ENCODE assay signal across 9 cellular contexts in the genomic region with DNA sequence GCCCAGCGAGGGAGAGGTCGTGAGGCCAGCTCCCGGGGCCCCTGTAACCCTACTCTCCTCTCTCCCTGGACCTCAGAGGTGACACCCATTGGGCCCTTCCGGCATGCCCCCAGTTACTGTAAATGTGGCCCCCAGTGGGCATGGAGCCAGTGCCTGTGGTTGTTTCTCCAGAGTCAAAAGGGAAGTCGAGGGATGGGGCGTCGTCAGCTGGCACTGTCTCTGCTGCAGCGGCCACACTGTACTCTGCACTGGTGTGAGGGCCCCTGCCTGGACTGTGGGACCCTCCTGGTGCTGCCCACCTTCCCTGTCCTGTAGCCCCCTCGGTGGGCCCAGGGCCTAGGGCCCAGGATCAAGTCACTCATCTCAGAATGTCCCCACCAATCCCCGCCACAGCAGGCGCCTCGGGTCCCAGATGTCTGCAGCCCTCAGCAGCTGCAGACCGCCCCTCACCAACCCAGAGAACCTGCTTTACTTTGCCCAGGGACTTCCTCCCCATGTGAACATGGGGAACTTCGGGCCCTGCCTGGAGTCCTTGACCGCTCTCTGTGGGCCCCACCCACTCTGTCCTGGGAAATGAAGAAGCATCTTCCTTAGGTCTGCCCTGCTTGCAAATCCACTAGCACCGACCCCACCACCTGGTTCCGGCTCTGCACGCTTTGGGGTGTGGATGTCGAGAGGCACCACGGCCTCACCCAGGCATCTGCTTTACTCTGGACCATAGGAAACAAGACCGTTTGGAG. TPM values are rescaled to one million over a fixed set of nuclear protein-coding genes. Genes with fewer than 3 reads are reported as not detected.
DNase-seq lines count a peak whose midpoint lies in the region; ATAC-seq and TF ChIP-seq lines count a peak whose summit lies in the region.
"Had no signal": no experiment of that assay in that cellular context is flagged by ENCODE, and none has a peak within 500 bp of the region (broad histone marks: within the 10 kb centered on the region; RNA-seq: fewer than 3 reads in every experiment).

No MANE protein-coding gene starts in this region.

- intact Hi-C loops in activated B cell treated with CpG ODN at 0.5 μM for 24 hours (cut with micrococcal nuclease): loop anchor here (1.0 to 5.0 kb wide), 2 partner anchors 9 to 39 kb away; no protein-coding TSS in a partner anchor
- intact Hi-C loops in left ventricle myocardium inferior (cut with micrococcal nuclease): no loop called here
- intact Hi-C loops in spleen (cut with DNase I; ENCODE audit: low total_unique reads): no loop called here

- peaks cover 69% of the 10 kb centered on the region for H3K4me1 Mint-ChIP-seq in activated B cell treated with CpG ODN at 0.5 μM for 24 hours

- no peaks in the 10 kb centered on the region for H3K9me3 ChIP-seq in left ventricle myocardium inferior (replicated peaks)
- no peaks in the 10 kb centered on the region for H3K9me3 ChIP-seq in spleen
- no peaks in the 10 kb centered on the region for H3K9me3 ChIP-seq in WERI-Rb-1 (ENCODE audit: severe bottlenecking)

- WGBS in spleen, 5 donors: 30 to 56% (median 46%) methylated on average over 16 to 21 of the region's 21 CpGs

- H3K27me3 ChIP-seq in left ventricle myocardium inferior (ENCODE audit: low read depth) (no peaks in the 10 kb centered on the region), spleen (replicated peaks in 1 of 7) (no peaks in the 10 kb centered on the region), WERI-Rb-1 (ENCODE audit: insufficient read depth, low read depth, severe bottlenecking) (no peaks in the 10 kb centered on the region)

- TF ChIP-seq CTCF in activated B cell treated with CpG ODN at 0.5 μM for 24 hours (IDR thresholded peaks at IDR 0.05): no peak
- TF ChIP-seq CTCF in left ventricle myocardium inferior (IDR thresholded peaks at IDR 0.05; ENCODE audit: borderline replicate concordance): no peak
- no peak for TF ChIP-seq CTCF in spleen (IDR thresholded peaks at IDR 0.05 in 8 of 11, conservative IDR thresholded peaks at IDR 0.05 in 3 of 11)
- TF ChIP-seq CTCF in WERI-Rb-1 (IDR thresholded peaks at IDR 0.05; ENCODE audit: low read depth, low read length): no peak

- H3K4me3 Mint-ChIP-seq in activated B cell treated with CpG ODN at 0.5 μM for 24 hours: peak overlapping the region; percentile 41

- CTCF ChIA-PET in activated B cell treated with CpG ODN at 0.5 μM for 24 hours (lab: Charles Lee): interaction anchor here (1.7 kb wide), 1 partner anchor 18 kb away, joined by 7 read pairs; no protein-coding TSS in a partner anchor

- POLR2A ChIA-PET in activated B cell treated with CpG ODN at 0.5 μM for 24 hours (lab: Charles Lee): interaction anchor here (0.5 to 7.7 kb wide), 7 partner anchors 8 to 56 kb away, joined by 3 to 86 read pairs (median 6); no protein-coding TSS in a partner anchor

- H3K4me3 ChIP-seq in left ventricle myocardium inferior: no peak overlapping the region
- peak overlapping the region in 2 of 8 donors; percentile 11 to 48 for H3K4me3 ChIP-seq in spleen
- H3K4me3 ChIP-seq in WERI-Rb-1 (ENCODE audit: low read depth, low read length): no peak overlapping the region

- peak overlapping the region; percentile 79 for H3K27ac Mint-ChIP-seq in activated B cell treated with CpG ODN at 0.5 μM for 24 hours

- peak overlapping the region; percentile 65 for H3K27ac ChIP-seq in left ventricle myocardium inferior (replicated peaks)
- H3K27ac ChIP-seq in spleen: peak overlapping the region; percentile 27 to 99 (median 91)
- H3K27ac ChIP-seq in WERI-Rb-1: no peak overlapping the region

- H3K36me3 ChIP-seq in left ventricle myocardium inferior (no peaks in the 10 kb centered on the region), spleen (no peaks in the 10 kb centered on the region), WERI-Rb-1 (no peaks in the 10 kb centered on the region)

- ATAC-seq in HG02610 (IDR thresholded peaks at IDR 0.05; ENCODE audit: unreplicated experiment): peak; percentile 5
- peak; percentile 26 for ATAC-seq in activated B cell treated with CpG ODN at 0.5 μM for 24 hours (ENCODE audit: low read depth)
- ATAC-seq in HG02798 (IDR thresholded peaks at IDR 0.05; ENCODE audit: poor library complexity, unreplicated experiment): no peak

- no peaks in the 10 kb centered on the region for H3K9me3 Mint-ChIP-seq in activated B cell treated with CpG ODN at 0.5 μM for 24 hours

- TF ChIP-seq POLR2A in spleen (IDR thresholded peaks at IDR 0.05): no peak

- no peaks in the 10 kb centered on the region for H3K36me3 Mint-ChIP-seq in activated B cell treated with CpG ODN at 0.5 μM for 24 hours (ENCODE audit: low read depth)

- H3K27me3 Mint-ChIP-seq in activated B cell treated with CpG ODN at 0.5 μM for 24 hours: no peaks in the 10 kb centered on the region

- DNase-seq in activated B cell treated with CpG ODN at 0.5 μM for 24 hours (no peak), left ventricle myocardium inferior (peak; percentile 61), spleen (peak; percentile 90), LoVo (ENCODE audit: low spot score) (no peak), WERI-Rb-1 (no peak)
- DNase-seq: NCI-H2081 had no signal

- peaks cover 34% of the 10 kb centered on the region for H3K4me1 ChIP-seq in left ventricle myocardium inferior
- peaks cover 23 to 89% (median 63%) of the 10 kb centered on the region in 6 donors for H3K4me1 ChIP-seq in spleen

RNA-seq across cellular contexts. Expression of gene TNFRSF1B, which starts 23.7 kb away (rescaled TPM):
- 89.0 and 98.6 TPM in 2 replicates for total RNA-seq in activated B cell treated with CpG ODN at 0.5 μM for 24 hours
- 16.2 TPM for total RNA-seq in left ventricle myocardium inferior
- 100 to 1,000 TPM; 142 to 233 (median 183) TPM for total RNA-seq in spleen
- polyA plus RNA-seq in spleen: 10 to 100 TPM; 28.5 to 63.2 (median 36.8) TPM
- polyA plus RNA-seq: neural cell had no signal

Comparison
In these comparisons a context has a peak if more than half of its experiments do, and no peak if none do; other contexts are left out.
1. DNase-seq: peak in left ventricle myocardium inferior (single experiment) and spleen (single experiment); none in activated B cell treated with CpG ODN at 0.5 μM for 24 hours (single experiment), LoVo (single experiment) and WERI-Rb-1 (single experiment).